ENCODE assay signal across 21 cellular contexts in the genomic region with DNA sequence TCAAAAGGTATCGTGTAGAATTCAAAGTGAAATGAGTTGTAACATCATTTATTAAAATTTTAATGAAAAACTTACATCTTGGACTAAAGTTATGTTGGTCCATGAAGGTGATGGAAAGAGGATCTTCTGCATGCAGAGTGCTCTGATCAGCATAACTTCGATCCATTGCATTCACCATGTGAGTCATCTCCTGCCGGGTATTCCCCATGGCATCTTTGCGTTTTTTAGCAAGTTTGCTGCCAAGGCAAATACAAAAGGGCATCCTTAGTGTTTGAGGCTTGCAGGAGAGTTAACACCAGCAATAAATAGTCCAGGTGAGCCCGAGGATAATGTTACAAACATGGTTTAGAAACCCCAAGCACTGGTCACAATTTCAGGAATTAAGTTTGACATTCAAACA.
DNase-seq lines count a peak whose midpoint lies in the region; ATAC-seq and FAIRE-seq lines count a peak whose summit lies in the region.
"Had no signal": no experiment of that assay in that cellular context is flagged by ENCODE, and none has a peak within 500 bp of the region (broad histone marks: within the 10 kb centered on the region; RNA-seq: fewer than 3 reads in every experiment).

No MANE protein-coding gene starts in this region.

- H3K27ac ChIP-seq in caudate nucleus (ENCODE audit: low read depth, low read length) = no peak overlapping the region
- H3K27ac ChIP-seq: cardiac muscle cell, GM23248, lower lobe of right lung, right atrium auricular region, thyroid gland had no signal

- no peak for FAIRE-seq in GM19239 (lab: Jason Lieb, UNC)

- ATAC-seq in GM21390 (IDR thresholded peaks at IDR 0.05; ENCODE audit: unreplicated experiment) = no peak
- ATAC-seq: esophagus mucosa; lower lobe of right lung; stimulated activated effector memory CD8-positive, alpha-beta T cell treated with anti-CD3 and anti-CD28 coated beads, Interleukin-12 subunit alpha, Interleukin-12 subunit beta, amount 100 ng/mL, for 72 hours; WTC11 had no signal

- DNase-seq in HS-27A (ENCODE audit: low read depth) = peak; percentile 15
- DNase-seq in NCI-H226 = peak; percentile 8
- peak; percentile 38 for DNase-seq in dermis blood vessel endothelial cell
- DNase-seq in mucosa of gallbladder (ENCODE audit: low spot score) = peak; percentile 14
- DNase-seq in GM19239 (ENCODE audit: insufficient read length, low spot score) = no peak
- no peak for DNase-seq in caudate nucleus (lab: John Stamatoyannopoulos, UW)
- DNase-seq: activated naive CD8-positive, alpha-beta T cell treated with anti-CD3 and anti-CD28 coated beads, Interleukin-2, amount 10 ng/mL, durations not matched to agents 7 days and 5 days; activated T-cell treated with anti-CD3 and anti-CD28 coated beads, Interleukin-2, amount 50 U/mL, for 4 hours; AML-193; GM23248; head of caudate nucleus; lower lobe of right lung; MM.1S; NCI-H82; thyroid gland had no signal

Comparison
In these comparisons a context has a peak if more than half of its experiments do, and no peak if none do; other contexts are left out.
1. DNase-seq: peak in HS-27A (single experiment), NCI-H226 (single experiment), dermis blood vessel endothelial cell (single experiment) and mucosa of gallbladder (single experiment); none in GM19239 (single experiment) and caudate nucleus (0 of 61).